In the genomic region with DNA sequence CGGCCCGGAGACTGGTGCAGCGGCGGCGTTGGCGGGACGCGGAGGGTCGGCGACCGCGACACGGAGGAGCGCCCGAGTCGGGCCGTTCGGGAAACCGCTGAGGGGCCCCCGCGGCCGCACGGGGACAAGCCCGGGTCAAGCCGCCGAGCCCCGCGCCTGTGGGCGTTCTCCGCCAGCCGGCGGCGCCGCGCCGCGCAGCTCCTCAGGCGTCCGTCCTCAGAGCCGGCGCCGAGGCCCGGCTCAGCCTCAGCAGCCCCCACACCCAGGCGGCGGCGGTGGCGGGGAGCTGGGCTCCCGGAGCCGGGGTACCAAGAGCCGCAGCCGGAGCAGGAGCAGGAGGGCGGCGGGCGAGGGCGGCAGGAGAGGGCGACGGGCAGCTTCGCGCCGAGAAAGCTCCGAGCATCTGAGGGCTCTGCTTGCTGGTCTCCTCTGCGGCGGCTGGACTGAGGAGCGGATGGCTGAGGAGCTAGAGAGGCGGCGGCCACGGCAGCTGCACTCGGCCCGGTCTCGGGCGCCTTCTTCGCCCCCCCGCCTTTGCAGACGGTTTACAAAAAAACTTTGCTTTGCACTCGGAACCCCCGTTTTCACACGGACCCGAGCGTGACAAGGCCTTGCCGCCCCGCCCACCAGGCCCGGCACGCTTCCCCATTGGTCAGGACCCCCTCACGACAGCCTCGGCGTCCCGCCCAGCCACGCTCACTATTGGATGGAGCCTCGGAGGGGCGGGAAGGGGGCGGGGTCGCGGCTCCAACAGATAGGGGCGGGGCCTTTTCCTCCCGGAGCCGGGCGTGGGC, we compare ENCODE assay signal across 1 cellular context.
TF ChIP-seq lines count a peak whose summit lies in the region.

A gene with protein sequence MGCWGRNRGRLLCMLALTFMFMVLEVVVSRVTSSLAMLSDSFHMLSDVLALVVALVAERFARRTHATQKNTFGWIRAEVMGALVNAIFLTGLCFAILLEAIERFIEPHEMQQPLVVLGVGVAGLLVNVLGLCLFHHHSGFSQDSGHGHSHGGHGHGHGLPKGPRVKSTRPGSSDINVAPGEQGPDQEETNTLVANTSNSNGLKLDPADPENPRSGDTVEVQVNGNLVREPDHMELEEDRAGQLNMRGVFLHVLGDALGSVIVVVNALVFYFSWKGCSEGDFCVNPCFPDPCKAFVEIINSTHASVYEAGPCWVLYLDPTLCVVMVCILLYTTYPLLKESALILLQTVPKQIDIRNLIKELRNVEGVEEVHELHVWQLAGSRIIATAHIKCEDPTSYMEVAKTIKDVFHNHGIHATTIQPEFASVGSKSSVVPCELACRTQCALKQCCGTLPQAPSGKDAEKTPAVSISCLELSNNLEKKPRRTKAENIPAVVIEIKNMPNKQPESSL (minus strand): TSS at position 522 of the 794 bp plus-strand sequence. CDS start 549 bp downstream, outside the sequence.

TF ChIP-seq in K562, 482 proteins besides CTCF, POLR2A, EP300 and RAD21 (continued from another document and continues in another):
- TF ChIP-seq, protein P1, sequence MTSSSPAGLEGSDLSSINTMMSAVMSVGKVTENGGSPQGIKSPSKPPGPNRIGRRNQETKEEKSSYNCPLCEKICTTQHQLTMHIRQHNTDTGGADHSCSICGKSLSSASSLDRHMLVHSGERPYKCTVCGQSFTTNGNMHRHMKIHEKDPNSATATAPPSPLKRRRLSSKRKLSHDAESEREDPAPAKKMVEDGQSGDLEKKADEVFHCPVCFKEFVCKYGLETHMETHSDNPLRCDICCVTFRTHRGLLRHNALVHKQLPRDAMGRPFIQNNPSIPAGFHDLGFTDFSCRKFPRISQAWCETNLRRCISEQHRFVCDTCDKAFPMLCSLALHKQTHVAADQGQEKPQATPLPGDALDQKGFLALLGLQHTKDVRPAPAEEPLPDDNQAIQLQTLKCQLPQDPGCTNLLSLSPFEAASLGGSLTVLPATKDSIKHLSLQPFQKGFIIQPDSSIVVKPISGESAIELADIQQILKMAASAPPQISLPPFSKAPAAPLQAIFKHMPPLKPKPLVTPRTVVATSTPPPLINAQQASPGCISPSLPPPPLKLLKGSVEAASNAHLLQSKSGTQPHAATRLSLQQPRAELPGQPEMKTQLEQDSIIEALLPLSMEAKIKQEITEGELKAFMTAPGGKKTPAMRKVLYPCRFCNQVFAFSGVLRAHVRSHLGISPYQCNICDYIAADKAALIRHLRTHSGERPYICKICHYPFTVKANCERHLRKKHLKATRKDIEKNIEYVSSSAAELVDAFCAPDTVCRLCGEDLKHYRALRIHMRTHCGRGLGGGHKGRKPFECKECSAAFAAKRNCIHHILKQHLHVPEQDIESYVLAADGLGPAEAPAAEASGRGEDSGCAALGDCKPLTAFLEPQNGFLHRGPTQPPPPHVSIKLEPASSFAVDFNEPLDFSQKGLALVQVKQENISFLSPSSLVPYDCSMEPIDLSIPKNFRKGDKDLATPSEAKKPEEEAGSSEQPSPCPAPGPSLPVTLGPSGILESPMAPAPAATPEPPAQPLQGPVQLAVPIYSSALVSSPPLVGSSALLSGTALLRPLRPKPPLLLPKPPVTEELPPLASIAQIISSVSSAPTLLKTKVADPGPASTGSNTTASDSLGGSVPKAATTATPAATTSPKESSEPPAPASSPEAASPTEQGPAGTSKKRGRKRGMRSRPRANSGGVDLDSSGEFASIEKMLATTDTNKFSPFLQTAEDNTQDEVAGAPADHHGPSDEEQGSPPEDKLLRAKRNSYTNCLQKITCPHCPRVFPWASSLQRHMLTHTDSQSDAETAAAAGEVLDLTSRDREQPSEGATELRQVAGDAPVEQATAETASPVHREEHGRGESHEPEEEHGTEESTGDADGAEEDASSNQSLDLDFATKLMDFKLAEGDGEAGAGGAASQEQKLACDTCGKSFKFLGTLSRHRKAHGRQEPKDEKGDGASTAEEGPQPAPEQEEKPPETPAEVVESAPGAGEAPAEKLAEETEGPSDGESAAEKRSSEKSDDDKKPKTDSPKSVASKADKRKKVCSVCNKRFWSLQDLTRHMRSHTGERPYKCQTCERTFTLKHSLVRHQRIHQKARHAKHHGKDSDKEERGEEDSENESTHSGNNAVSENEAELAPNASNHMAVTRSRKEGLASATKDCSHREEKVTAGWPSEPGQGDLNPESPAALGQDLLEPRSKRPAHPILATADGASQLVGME (CRISPR knock-in tag; IDR thresholded peaks at IDR 0.05), result no peak
- TF ChIP-seq ZNF644 (tag; IDR thresholded peaks at IDR 0.05; ENCODE audit: low read depth) (no peak), NONO (IDR thresholded peaks at IDR 0.05; ENCODE audit: low read depth in 2 of 2, low read length in 1 of 2) (peak in 1 of 2 experiments; percentile 92; a peak in 1 of 4 replicates), ZNF696 (CRISPR knock-in tag; conservative IDR thresholded peaks at IDR 0.05) (no peak), HLTF (IDR thresholded peaks at IDR 0.05) (no peak), CCAR2 (IDR thresholded peaks at IDR 0.05; ENCODE audit: low read depth, low read length) (no peak), CHD1 (IDR thresholded peaks at IDR 0.05; ENCODE audit: low read length) (peak; percentile 38), TAF15 (IDR thresholded peaks at IDR 0.05; ENCODE audit: low read depth, low read length) (no peak), NR2C1 (IDR thresholded peaks at IDR 0.05) (no peak), NR2C1 (tag; IDR thresholded peaks at IDR 0.05) (no peak), RBM15 (IDR thresholded peaks at IDR 0.05; ENCODE audit: insufficient read depth, low read length) (no peak), RBBP5 (IDR thresholded peaks at IDR 0.05; ENCODE audit: borderline replicate concordance, insufficient read depth, low read length, poor library complexity, severe bottlenecking) (peak; percentile 85), YBX1 (IDR thresholded peaks at IDR 0.05) (no peak), MIER1 (IDR thresholded peaks at IDR 0.05; ENCODE audit: low read depth) (no peak), ZKSCAN3 (CRISPR knock-in tag; IDR thresholded peaks at IDR 0.05) (no peak), HMG20B (CRISPR knock-in tag; IDR thresholded peaks at IDR 0.05) (no peak), SP2 (IDR thresholded peaks at IDR 0.05; ENCODE audit: extremely low read depth, low read depth, low read length, poor library complexity, severe bottlenecking) (peak; percentile 74), PHF20 (IDR thresholded peaks at IDR 0.05; ENCODE audit: partially characterized antibody) (peak; percentile 15), MTA1 (IDR thresholded peaks at IDR 0.05; ENCODE audit: borderline replicate concordance) (no peak), CBX1 (IDR thresholded peaks at IDR 0.05; ENCODE audit: low read depth) (0 out of 2 replicates have a peak, but pooled peaks have one; percentile 50), ZNF263 (CRISPR knock-in tag; IDR thresholded peaks at IDR 0.05; ENCODE audit: borderline replicate concordance) (0 out of 2 replicates have a peak, but pooled peaks have one; percentile 9), KAT2B (IDR thresholded peaks at IDR 0.05; ENCODE audit: low read depth, low read length) (no peak), CHD2 (IDR thresholded peaks at IDR 0.05; ENCODE audit: low read depth, low read length) (peak; percentile 56), POLR3A (IDR thresholded peaks at IDR 0.05; ENCODE audit: borderline replicate concordance, extremely low read depth, insufficient read depth, insufficient read length) (no peak), NFIX (CRISPR knock-in tag; IDR thresholded peaks at IDR 0.05; ENCODE audit: low read depth) (no peak), MTA3 (IDR thresholded peaks at IDR 0.05; ENCODE audit: borderline replicate concordance) (no peak; the same call in 1 of the 2 replicates), WHSC1 (IDR thresholded peaks at IDR 0.05; ENCODE audit: low read length) (no peak)
- TF ChIP-seq, protein P2, sequence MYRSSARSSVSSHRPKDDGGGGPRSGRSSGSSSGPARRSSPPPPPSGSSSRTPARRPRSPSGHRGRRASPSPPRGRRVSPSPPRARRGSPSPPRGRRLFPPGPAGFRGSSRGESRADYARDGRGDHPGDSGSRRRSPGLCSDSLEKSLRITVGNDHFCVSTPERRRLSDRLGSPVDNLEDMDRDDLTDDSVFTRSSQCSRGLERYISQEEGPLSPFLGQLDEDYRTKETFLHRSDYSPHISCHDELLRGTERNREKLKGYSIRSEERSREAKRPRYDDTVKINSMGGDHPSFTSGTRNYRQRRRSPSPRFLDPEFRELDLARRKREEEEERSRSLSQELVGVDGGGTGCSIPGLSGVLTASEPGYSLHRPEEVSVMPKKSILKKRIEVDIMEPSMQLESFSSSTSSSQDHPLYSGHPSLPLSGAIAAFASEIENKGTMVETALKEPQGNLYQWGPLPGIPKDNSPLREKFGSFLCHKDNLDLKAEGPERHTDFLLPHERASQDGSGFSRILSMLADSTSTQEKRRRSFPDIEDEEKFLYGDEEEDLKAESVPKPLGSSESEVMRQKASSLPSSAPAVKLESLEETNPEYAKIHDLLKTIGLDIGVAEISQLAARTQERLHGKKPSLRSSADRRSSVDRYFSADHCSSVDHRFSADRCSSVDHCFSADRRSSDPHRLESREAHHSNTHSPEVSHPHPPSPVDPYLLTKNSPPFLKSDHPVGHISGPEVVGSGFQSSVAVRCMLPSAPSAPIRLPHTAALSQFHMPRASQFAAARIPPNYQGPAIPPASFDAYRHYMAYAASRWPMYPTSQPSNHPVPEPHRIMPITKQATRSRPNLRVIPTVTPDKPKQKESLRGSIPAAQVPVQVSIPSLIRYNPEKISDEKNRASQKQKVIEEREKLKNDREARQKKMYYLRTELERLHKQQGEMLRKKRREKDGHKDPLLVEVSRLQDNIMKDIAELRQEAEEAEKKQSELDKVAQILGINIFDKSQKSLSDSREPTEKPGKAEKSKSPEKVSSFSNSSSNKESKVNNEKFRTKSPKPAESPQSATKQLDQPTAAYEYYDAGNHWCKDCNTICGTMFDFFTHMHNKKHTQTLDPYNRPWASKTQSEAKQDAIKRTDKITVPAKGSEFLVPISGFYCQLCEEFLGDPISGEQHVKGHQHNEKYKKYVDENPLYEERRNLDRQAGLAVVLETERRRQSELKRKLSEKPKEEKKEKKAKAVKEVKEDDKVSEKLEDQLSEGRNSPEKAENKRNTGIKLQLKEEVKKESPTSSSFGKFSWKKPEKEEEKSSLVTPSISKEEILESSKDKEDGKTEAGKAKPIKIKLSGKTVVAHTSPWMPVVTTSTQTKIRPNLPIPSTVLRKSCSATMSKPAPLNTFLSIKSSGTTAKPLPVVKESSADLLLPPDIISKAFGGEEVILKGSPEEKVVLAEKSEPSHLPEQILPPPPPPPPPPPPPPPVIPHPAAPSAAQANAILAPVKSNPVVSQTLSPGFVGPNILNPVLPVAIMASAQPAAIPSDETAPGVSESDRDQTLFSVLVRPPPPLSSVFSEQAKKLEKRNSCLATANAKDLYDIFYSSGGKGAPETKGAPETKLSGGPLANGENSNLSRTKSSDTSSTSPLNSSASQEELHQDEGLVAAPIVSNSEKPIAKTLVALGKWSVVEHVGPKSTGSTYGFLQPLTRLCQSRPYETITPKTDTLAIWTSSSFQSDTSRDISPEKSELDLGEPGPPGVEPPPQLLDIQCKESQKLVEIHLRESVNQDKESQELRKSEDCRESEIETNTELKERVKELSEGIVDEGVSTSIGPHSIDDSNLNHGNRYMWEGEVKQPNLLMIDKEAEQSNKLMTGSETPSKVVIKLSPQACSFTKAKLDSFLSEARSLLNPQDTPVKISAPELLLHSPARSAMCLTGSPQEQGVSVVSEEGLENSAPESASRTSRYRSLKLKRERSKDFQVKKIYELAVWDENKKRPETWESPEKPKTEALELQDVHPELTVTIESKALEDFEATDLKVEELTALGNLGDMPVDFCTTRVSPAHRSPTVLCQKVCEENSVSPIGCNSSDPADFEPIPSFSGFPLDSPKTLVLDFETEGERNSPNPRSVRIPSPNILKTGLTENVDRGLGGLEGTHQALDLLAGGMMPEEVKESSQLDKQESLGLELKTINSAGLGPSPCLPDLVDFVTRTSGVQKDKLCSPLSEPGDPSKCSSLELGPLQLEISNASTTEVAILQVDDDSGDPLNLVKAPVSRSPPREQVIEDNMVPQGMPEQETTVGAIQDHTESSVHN (IDR thresholded peaks at IDR 0.05; ENCODE audit: borderline replicate concordance in 1 of 2, low read depth in 1 of 2), result no peak
- TF ChIP-seq, protein P3, sequence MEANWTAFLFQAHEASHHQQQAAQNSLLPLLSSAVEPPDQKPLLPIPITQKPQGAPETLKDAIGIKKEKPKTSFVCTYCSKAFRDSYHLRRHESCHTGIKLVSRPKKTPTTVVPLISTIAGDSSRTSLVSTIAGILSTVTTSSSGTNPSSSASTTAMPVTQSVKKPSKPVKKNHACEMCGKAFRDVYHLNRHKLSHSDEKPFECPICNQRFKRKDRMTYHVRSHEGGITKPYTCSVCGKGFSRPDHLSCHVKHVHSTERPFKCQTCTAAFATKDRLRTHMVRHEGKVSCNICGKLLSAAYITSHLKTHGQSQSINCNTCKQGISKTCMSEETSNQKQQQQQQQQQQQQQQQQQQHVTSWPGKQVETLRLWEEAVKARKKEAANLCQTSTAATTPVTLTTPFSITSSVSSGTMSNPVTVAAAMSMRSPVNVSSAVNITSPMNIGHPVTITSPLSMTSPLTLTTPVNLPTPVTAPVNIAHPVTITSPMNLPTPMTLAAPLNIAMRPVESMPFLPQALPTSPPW (CRISPR knock-in tag; IDR thresholded peaks at IDR 0.05), result peak; percentile 99
- TF ChIP-seq, protein P4, sequence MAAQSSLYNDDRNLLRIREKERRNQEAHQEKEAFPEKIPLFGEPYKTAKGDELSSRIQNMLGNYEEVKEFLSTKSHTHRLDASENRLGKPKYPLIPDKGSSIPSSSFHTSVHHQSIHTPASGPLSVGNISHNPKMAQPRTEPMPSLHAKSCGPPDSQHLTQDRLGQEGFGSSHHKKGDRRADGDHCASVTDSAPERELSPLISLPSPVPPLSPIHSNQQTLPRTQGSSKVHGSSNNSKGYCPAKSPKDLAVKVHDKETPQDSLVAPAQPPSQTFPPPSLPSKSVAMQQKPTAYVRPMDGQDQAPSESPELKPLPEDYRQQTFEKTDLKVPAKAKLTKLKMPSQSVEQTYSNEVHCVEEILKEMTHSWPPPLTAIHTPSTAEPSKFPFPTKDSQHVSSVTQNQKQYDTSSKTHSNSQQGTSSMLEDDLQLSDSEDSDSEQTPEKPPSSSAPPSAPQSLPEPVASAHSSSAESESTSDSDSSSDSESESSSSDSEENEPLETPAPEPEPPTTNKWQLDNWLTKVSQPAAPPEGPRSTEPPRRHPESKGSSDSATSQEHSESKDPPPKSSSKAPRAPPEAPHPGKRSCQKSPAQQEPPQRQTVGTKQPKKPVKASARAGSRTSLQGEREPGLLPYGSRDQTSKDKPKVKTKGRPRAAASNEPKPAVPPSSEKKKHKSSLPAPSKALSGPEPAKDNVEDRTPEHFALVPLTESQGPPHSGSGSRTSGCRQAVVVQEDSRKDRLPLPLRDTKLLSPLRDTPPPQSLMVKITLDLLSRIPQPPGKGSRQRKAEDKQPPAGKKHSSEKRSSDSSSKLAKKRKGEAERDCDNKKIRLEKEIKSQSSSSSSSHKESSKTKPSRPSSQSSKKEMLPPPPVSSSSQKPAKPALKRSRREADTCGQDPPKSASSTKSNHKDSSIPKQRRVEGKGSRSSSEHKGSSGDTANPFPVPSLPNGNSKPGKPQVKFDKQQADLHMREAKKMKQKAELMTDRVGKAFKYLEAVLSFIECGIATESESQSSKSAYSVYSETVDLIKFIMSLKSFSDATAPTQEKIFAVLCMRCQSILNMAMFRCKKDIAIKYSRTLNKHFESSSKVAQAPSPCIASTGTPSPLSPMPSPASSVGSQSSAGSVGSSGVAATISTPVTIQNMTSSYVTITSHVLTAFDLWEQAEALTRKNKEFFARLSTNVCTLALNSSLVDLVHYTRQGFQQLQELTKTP (IDR thresholded peaks at IDR 0.05; ENCODE audit: low read depth in 1 of 2, partially characterized antibody in 2 of 2), result no peak
